In genomic region chr2:234514099-234514498, GRCh38 we compare ENCODE assay signal across 3 cellular contexts.
TF ChIP-seq lines count a peak whose summit lies in the region.

No MANE protein-coding gene starts in this region.

TF ChIP-seq in A549, 52 proteins besides CTCF, POLR2A, EP300 and RAD21 (continued from another document):
- TF ChIP-seq MAZ (IDR thresholded peaks at IDR 0.05; ENCODE audit: borderline replicate concordance, low read depth, low read length) (no peak), BHLHE40 (IDR thresholded peaks at IDR 0.05; ENCODE audit: low read depth, low read length) (no peak), HMGXB4 (CRISPR knock-in tag; IDR thresholded peaks at IDR 0.05; ENCODE audit: borderline replicate concordance) (no peak), MYC (IDR thresholded peaks at IDR 0.05; ENCODE audit: borderline replicate concordance, low read length) (no peak), CHD4 (IDR thresholded peaks at IDR 0.05; ENCODE audit: borderline replicate concordance) (no peak), USF2 (IDR thresholded peaks at IDR 0.05) (no peak), ELK1 (IDR thresholded peaks at IDR 0.05; ENCODE audit: low read depth, low read length) (no peak), RNF2 (IDR thresholded peaks at IDR 0.05; ENCODE audit: borderline replicate concordance, low read depth) (no peak), CHD2 (IDR thresholded peaks at IDR 0.05; ENCODE audit: low read length, partially characterized antibody) (no peak), CBX8 (IDR thresholded peaks at IDR 0.05) (no peak), GATA3 (IDR thresholded peaks at IDR 0.05; ENCODE audit: borderline replicate concordance) (no peak), JUN (IDR thresholded peaks at IDR 0.05) (no peak), CEBPB (IDR thresholded peaks at IDR 0.05) (no peak), BCL3 (IDR thresholded peaks at IDR 0.05) (no peak), HOXB5 (CRISPR knock-in tag; IDR thresholded peaks at IDR 0.05) (no peak)

TF ChIP-seq in HEK293, 187 proteins besides CTCF, POLR2A, EP300 and RAD21 (continued from another document):
- TF ChIP-seq ZNF18 (tag by site-specific recombination; IDR thresholded peaks at IDR 0.05): peak; percentile 55; the same call in 1 of the 2 replicates

TF ChIP-seq in K562, 482 proteins besides CTCF, POLR2A, EP300 and RAD21:
- TF ChIP-seq ETS1 (conservative IDR thresholded peaks at IDR 0.05; ENCODE audit: control insufficient read depth, low read depth, low read length) (no peak), ELF4 (CRISPR knock-in tag; IDR thresholded peaks at IDR 0.05) (0 out of 2 replicates have a peak, but pooled peaks have one; percentile 7), PHF20 (IDR thresholded peaks at IDR 0.05; ENCODE audit: partially characterized antibody) (peak; percentile 55), ARID2 (IDR thresholded peaks at IDR 0.05) (no peak), HNRNPH1 (optimal IDR thresholded peaks at IDR 0.05; ENCODE audit: low read depth, low read length) (no peak), ZNF232 (CRISPR knock-in tag; IDR thresholded peaks at IDR 0.05) (no peak), ZNF384 (IDR thresholded peaks at IDR 0.05; ENCODE audit: low read depth, low read length) (no peak), ZNF780A (CRISPR knock-in tag; IDR thresholded peaks at IDR 0.05) (no peak), HMG20B (CRISPR knock-in tag; IDR thresholded peaks at IDR 0.05) (no peak)
